In the genomic region with DNA sequence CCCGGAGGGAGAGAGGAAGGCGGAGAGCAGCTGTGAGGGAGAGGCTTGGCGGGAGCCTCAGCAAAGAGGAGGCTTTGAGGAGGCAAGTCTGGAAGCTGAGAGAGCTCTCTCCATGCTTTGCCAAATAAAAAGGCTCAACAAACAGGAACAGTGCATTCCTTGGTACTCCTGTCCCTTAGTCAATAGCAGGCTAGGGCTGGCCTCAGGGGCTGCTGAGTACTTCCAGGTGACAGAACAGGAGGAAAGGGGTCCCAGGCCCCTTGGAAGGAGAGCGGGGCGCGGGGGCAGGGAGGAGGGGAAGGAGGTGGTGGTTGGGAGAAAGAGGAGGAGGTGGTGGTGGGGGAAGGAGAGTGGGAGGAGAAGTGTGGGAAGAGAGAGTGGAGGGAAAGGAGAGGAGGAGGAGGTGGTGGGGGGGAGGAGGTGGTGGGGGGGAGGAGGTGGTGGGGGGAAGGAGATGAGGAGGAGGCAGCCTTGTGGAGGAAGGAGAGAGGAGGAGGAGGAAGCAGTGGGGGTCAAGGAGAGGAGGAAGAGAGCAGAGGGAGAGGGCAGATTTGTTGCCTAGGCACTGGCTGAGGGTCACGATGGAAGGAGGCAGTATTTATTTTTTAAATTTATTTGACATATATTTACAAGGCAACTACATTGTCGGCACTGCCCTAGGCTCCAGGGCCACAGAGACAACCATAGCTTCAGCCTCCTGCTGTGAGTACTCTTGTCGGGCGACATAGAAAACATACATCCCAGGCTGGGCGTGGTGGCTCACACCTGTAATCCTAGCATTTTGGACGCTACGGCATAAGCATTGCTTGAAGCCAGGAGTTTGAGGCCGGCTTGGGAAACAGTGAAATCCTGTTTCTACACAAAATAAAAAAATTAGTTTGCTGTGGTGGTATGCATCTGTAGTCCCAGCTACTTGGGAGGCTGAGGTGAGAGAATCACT, we compare ENCODE assay signal across 8 cellular contexts.
DNase-seq lines count a peak whose midpoint lies in the region; ATAC-seq, FAIRE-seq and TF ChIP-seq lines count a peak whose summit lies in the region.

No MANE protein-coding gene starts in this region.

- intact Hi-C loops in Panc1 (cut with micrococcal nuclease; ENCODE audit: unreplicated experiment): loop anchor here (2.0 to 5.0 kb wide), 4 partner anchors 73 to 855 kb away; a partner anchor contains a TSS

- peak; percentile 40 for ATAC-seq in Panc1
- ATAC-seq in activated CD4-positive, CD25-positive, alpha-beta regulatory T cell treated with anti-CD3 and anti-CD28 coated beads, Interleukin-2, amount 50 U/mL, for 24 hours: no peak
- ATAC-seq in GM18909 (IDR thresholded peaks at IDR 0.05; ENCODE audit: poor library complexity, unreplicated experiment): no peak

- H3K36me3 ChIP-seq in Panc1 (ENCODE audit: control insufficient read depth, insufficient read depth, low read length) (no peaks in the 10 kb centered on the region), endocrine pancreas (ENCODE audit: control insufficient read depth, insufficient read depth, low read length) (no peaks in the 10 kb centered on the region), muscle layer of duodenum (ENCODE audit: control insufficient read depth in 1 of 2, insufficient read depth in 2 of 2, low read length in 2 of 2) (no peaks in the 10 kb centered on the region), small intestine (ENCODE audit: control insufficient read depth in 2 of 2, insufficient read depth in 2 of 2, low read length in 2 of 2) (no peaks in the 10 kb centered on the region)

- no TSS peak for BruUV-seq in Panc1 (replicated peaks; lab: Mats Ljungman, UMichigan)

- H3K4me3 ChIP-seq in Panc1 (ENCODE audit: low read depth in 2 of 2, low read length in 2 of 2) (peak overlapping the region; percentile 57 to 75), endocrine pancreas (ENCODE audit: control insufficient read depth, insufficient read depth, low read length) (peak overlapping the region; percentile 56), muscle layer of duodenum (ENCODE audit: low read depth in 1 of 2, low read length in 2 of 2) (peak overlapping the region; percentile 67 to 73), small intestine (ENCODE audit: low read depth in 1 of 2, low read length in 2 of 2) (peak overlapping the region in 1 of 2 donors; percentile 52)

- H3K9me3 ChIP-seq in Panc1 (ENCODE audit: control insufficient read depth, insufficient read depth, low read depth, low read length) (no peaks in the 10 kb centered on the region), endocrine pancreas (ENCODE audit: control insufficient read depth, low read length) (no peaks in the 10 kb centered on the region), muscle layer of duodenum (ENCODE audit: control insufficient read depth in 1 of 2, low read length in 2 of 2) (no peaks in the 10 kb centered on the region), small intestine (ENCODE audit: control insufficient read depth, low read depth) (no peaks in the 10 kb centered on the region)

- CTCF ChIA-PET in GM10248 (lab: Yijun Ruan, JAX) (interaction anchor here (1.9 to 2.4 kb wide), 4 partner anchors 89 to 856 kb away, joined by 4 to 8 read pairs (median 6); no protein-coding TSS in a partner anchor), Panc1 (lab: Charles Lee) (interaction anchor here (0.7 to 2.4 kb wide), 3 partner anchors 74 to 1972 kb away, joined by 4 to 13 read pairs (median 8); a partner anchor contains a TSS)

- TF ChIP-seq CTCF in GM10248 (IDR thresholded peaks at IDR 0.05; ENCODE audit: control extremely low read depth, extremely low read depth, low read depth, missing control alignments) (no peak), Panc1 (IDR thresholded peaks at IDR 0.05) (no peak)

- H3K27me3 ChIP-seq in Panc1 (ENCODE audit: control insufficient read depth, insufficient read depth, low read length) (no peaks in the 10 kb centered on the region), endocrine pancreas (ENCODE audit: control insufficient read depth, insufficient read depth, low read length) (no peaks in the 10 kb centered on the region), muscle layer of duodenum (ENCODE audit: low read depth, low read length) (no peaks in the 10 kb centered on the region), small intestine (ENCODE audit: control insufficient read depth in 2 of 2, insufficient read depth in 2 of 2, low read length in 2 of 2) (no peaks in the 10 kb centered on the region)

- in situ Hi-C loops in Panc1 (cut with HindIII; ENCODE audit: low pct_unique_long_range_greater_than_20kb, low sequenced_read_pairs): no loop called here

- H3K27ac ChIP-seq in Panc1 (ENCODE audit: low read length) (peak overlapping the region; percentile 98), muscle layer of duodenum (ENCODE audit: low read length) (peak overlapping the region; percentile 64), small intestine (ENCODE audit: low read depth in 1 of 2, low read length in 1 of 2) (peak overlapping the region in 1 of 2 donors; percentile 81)

- DNase-seq in GM10248 (ENCODE audit: extremely low spot score) (peak; percentile 23), Panc1 (ENCODE audit: low read depth, low spot score) (no peak), small intestine (no peak), UCSD-AML1 (lab: John Stamatoyannopoulos, UW; ENCODE audit: unreplicated experiment) (no peak)

- POLR2A ChIA-PET in GM10248 (lab: Yijun Ruan, JAX): interaction anchor here (1.4 kb wide), 1 partner anchor 123 kb away, joined by 7 read pairs; a partner anchor contains a TSS
- POLR2A ChIA-PET in Panc1 (lab: Charles Lee): interaction anchor here (0.6 to 2.3 kb wide), 8 partner anchors 13 to 308 kb away, joined by 3 to 17 read pairs (median 7); a partner anchor contains a TSS

- WGBS in small intestine, 3 donors: 14 to 29% (median 27%) methylated on average over 14 of the region's 14 CpGs

- no peak for FAIRE-seq in small intestine (lab: Jason Lieb, UNC)

- H3K9ac ChIP-seq in endocrine pancreas (ENCODE audit: control insufficient read depth, insufficient read depth, low read length): peak overlapping the region; percentile 91

- H3K4me1 ChIP-seq in Panc1 (ENCODE audit: control insufficient read depth, insufficient read depth, low read length): peaks cover 55% of the 10 kb centered on the region
- H3K4me1 ChIP-seq in endocrine pancreas (ENCODE audit: control insufficient read depth, insufficient read depth, low read length): peaks cover 5% of the 10 kb centered on the region
- H3K4me1 ChIP-seq in muscle layer of duodenum (ENCODE audit: control insufficient read depth in 1 of 2, insufficient read depth in 2 of 2, low read length in 2 of 2): peaks cover 8 to 19% of the 10 kb centered on the region in 2 donors
- peaks cover 4 to 5% of the 10 kb centered on the region in 2 donors for H3K4me1 ChIP-seq in small intestine (ENCODE audit: control insufficient read depth in 2 of 2, insufficient read depth in 1 of 2, low read depth in 1 of 2, low read length in 1 of 2)
